In genomic region chr11:76550781-76551180, GRCh38 we compare ENCODE assay signal across 23 cellular contexts.
"Had no signal": no experiment of that assay in that cellular context is flagged by ENCODE, and none has a peak within 500 bp of the region (broad histone marks: within the 10 kb centered on the region; RNA-seq: fewer than 3 reads in every experiment).

No MANE protein-coding gene starts in this region.

- H3K27me3 Mint-ChIP-seq: naive thymus-derived CD4-positive, alpha-beta T cell; natural killer cell treated with Interleukin-12 subunit alpha and Interleukin-12 subunit beta and Interleukin-15 and Interleukin-18, amount 100 ng/mL, for 72 hours; stimulated activated memory B cell treated with anti-CD40 and anti-IgM and Interleukin-4, amounts not matched to agents 10 μg/mL and 1 μg/mL and 100 μg/mL, for 72 hours; stimulated activated naive CD8-positive, alpha-beta T cell treated with anti-CD3 and anti-CD28 coated beads, Interleukin-15, amount 100 ng/mL, for 72 hours; type B pancreatic cell had no signal

- H3K79me2 ChIP-seq: parathyroid adenoma had no signal

- H3K4me2 ChIP-seq: smooth muscle cell had no signal

- H3K4me1 ChIP-seq: left ventricle myocardium inferior, parathyroid adenoma, right atrium auricular region, right lobe of liver, tibial nerve, uterus had no signal

- H3K4me1 Mint-ChIP-seq: stimulated activated memory B cell treated with anti-CD40 and anti-IgM and Interleukin-4, amounts not matched to agents 10 μg/mL and 1 μg/mL and 100 μg/mL, for 72 hours had no signal

- H3K9me3 ChIP-seq: left ventricle myocardium inferior, mucosa of descending colon, right atrium auricular region, right lobe of liver, tibial nerve, uterus had no signal

- H3K4me3 Mint-ChIP-seq: naive thymus-derived CD4-positive, alpha-beta T cell; natural killer cell treated with Interleukin-12 subunit alpha and Interleukin-12 subunit beta and Interleukin-15 and Interleukin-18, amount 100 ng/mL, for 72 hours; stimulated activated memory B cell treated with anti-CD40 and anti-IgM and Interleukin-4, amounts not matched to agents 10 μg/mL and 1 μg/mL and 100 μg/mL, for 72 hours; stimulated activated naive CD8-positive, alpha-beta T cell treated with anti-CD3 and anti-CD28 coated beads, Interleukin-15, amount 100 ng/mL, for 72 hours; type B pancreatic cell had no signal

- H3K4me3 ChIP-seq: left ventricle myocardium inferior, lung, mucosa of descending colon, right atrium auricular region, right lobe of liver, smooth muscle cell, tibial nerve, uterus had no signal

- ATAC-seq: mucosa of descending colon; naive thymus-derived CD4-positive, alpha-beta T cell; natural killer cell treated with Interleukin-12 subunit alpha and Interleukin-12 subunit beta and Interleukin-15 and Interleukin-18, amount 100 ng/mL, for 72 hours; stimulated activated memory B cell treated with anti-CD40 and anti-IgM and Interleukin-4, amounts not matched to agents 10 μg/mL and 1 μg/mL and 100 μg/mL, for 72 hours; stimulated activated naive CD8-positive, alpha-beta T cell treated with anti-CD3 and anti-CD28 coated beads, Interleukin-15, amount 100 ng/mL, for 72 hours had no signal

- DNase-seq: islet precursor cell; left ventricle myocardium inferior; mesendoderm; midbrain; mucosa of descending colon; naive thymus-derived CD4-positive, alpha-beta T cell; right lobe of liver; stimulated activated CD4-positive, alpha-beta T cell treated with anti-CD3 and anti-CD28 coated beads, Interleukin-1b, Interleukin-23, amount 100 ng/mL, for 48 hours; stimulated activated CD4-positive, alpha-beta T cell treated with anti-CD3 and anti-CD28 coated beads, Interleukin-2, amount 100 ng/mL, for 48 hours; stimulated activated CD4-positive, alpha-beta T cell treated with anti-CD3 and anti-CD28 coated beads, Interleukin-4, amount 100 ng/mL, for 4 hours; stimulated activated CD8-positive, alpha-beta memory T cell treated with anti-CD3 and anti-CD28 coated beads, Interleukin-4, amount 100 ng/mL, for 48 hours; stimulated activated naive CD4-positive, alpha-beta T cell treated with Interleukin-2 at 50 U/mL for 16 hours; stimulated activated naive CD8-positive, alpha-beta T cell treated with anti-CD3 and anti-CD28 coated beads, Interleukin-15, amount 100 ng/mL, for 72 hours; substantia nigra; uterus had no signal

- H3K9ac ChIP-seq: parathyroid adenoma had no signal

- H3K36me3 ChIP-seq: uterus had no signal

- H3K27ac ChIP-seq: left ventricle myocardium inferior, parathyroid adenoma, right atrium auricular region, right lobe of liver, tibial nerve, uterus had no signal

- H2AFZ ChIP-seq: parathyroid adenoma had no signal

- H3K9me3 Mint-ChIP-seq: naive thymus-derived CD4-positive, alpha-beta T cell; natural killer cell treated with Interleukin-12 subunit alpha and Interleukin-12 subunit beta and Interleukin-15 and Interleukin-18, amount 100 ng/mL, for 72 hours; stimulated activated memory B cell treated with anti-CD40 and anti-IgM and Interleukin-4, amounts not matched to agents 10 μg/mL and 1 μg/mL and 100 μg/mL, for 72 hours; stimulated activated naive CD8-positive, alpha-beta T cell treated with anti-CD3 and anti-CD28 coated beads, Interleukin-15, amount 100 ng/mL, for 72 hours; type B pancreatic cell had no signal

- H3K27me3 ChIP-seq: right atrium auricular region, right lobe of liver, tibial nerve, uterus had no signal

- H3K27ac Mint-ChIP-seq: natural killer cell treated with Interleukin-12 subunit alpha and Interleukin-12 subunit beta and Interleukin-15 and Interleukin-18, amount 100 ng/mL, for 72 hours; stimulated activated memory B cell treated with anti-CD40 and anti-IgM and Interleukin-4, amounts not matched to agents 10 μg/mL and 1 μg/mL and 100 μg/mL, for 72 hours; stimulated activated naive CD8-positive, alpha-beta T cell treated with anti-CD3 and anti-CD28 coated beads, Interleukin-15, amount 100 ng/mL, for 72 hours; type B pancreatic cell had no signal
